ENCODE assay signal across 9 cellular contexts in the genomic region with DNA sequence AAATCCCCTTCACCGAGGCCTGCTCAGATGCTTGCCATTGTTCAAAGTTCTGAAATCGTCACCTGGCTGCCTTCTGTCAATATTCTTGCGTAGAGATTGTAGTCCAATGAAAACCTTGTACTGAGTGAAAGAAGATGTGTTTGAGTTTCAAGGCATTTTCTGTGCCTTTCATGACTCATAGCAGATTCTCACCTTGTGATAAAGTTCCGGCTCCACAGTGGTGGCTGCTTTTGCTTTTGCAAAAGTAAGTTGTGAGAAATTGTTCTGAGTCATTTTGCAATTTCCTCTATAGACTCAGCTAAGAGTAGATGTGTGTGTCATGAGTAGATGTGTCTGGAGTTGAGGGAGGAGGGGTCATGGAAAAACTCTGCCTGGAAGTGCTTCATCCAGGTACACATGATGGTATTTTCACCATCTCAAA. TPM values are rescaled to one million over a fixed set of nuclear protein-coding genes. Genes with fewer than 3 reads are reported as not detected.
DNase-seq lines count a peak whose midpoint lies in the region; ATAC-seq and TF ChIP-seq lines count a peak whose summit lies in the region.
"Had no signal": no experiment of that assay in that cellular context is flagged by ENCODE, and none has a peak within 500 bp of the region (broad histone marks: within the 10 kb centered on the region; RNA-seq: fewer than 3 reads in every experiment).

No MANE protein-coding gene starts in this region.

- no peaks in the 10 kb centered on the region for H3K4me1 ChIP-seq in lower lobe of right lung

- H3K36me3 ChIP-seq in lower lobe of right lung, result no peaks in the 10 kb centered on the region

- no peaks in the 10 kb centered on the region for H3K9me3 ChIP-seq in lower lobe of right lung

- no peak overlapping the region for H3K4me3 ChIP-seq in lower lobe of right lung

- H3K27me3 Mint-ChIP-seq in activated T-cell treated with anti-CD3 and anti-CD28 coated beads, Interleukin-2, amount 50 U/mL, for 4 hours (ENCODE audit: low read depth), result peaks cover 3% of the 10 kb centered on the region

- intact Hi-C loops in lower lobe of right lung (cut with DNase I), result no loop called here

- peaks cover 1% of the 10 kb centered on the region for H3K36me3 Mint-ChIP-seq in activated T-cell treated with anti-CD3 and anti-CD28 coated beads, Interleukin-2, amount 50 U/mL, for 4 hours (ENCODE audit: insufficient read depth)

- ATAC-seq in GM21423 (IDR thresholded peaks at IDR 0.05; ENCODE audit: unreplicated experiment) (peak; percentile 92), lower lobe of right lung (peak; percentile 32 to 54)
- ATAC-seq in activated T-cell treated with anti-CD3 and anti-CD28 coated beads, Interleukin-2, amount 50 U/mL, for 4 hours, result peak; percentile 92 to 93

- DNase-seq in Daoy (ENCODE audit: low read depth) (peak; percentile 87), HK-2 (ENCODE audit: unreplicated experiment) (peak; percentile 40), lower lobe of right lung (no peak), Ammon's horn (ENCODE audit: low spot score) (no peak), T-helper 9 cell (no peak), HuH-7 (ENCODE audit: low spot score) (no peak)
- peak; percentile 19 for DNase-seq in activated T-cell treated with anti-CD3 and anti-CD28 coated beads, Interleukin-2, amount 50 U/mL, for 4 hours

- H3K4me3 Mint-ChIP-seq in activated T-cell treated with anti-CD3 and anti-CD28 coated beads, Interleukin-2, amount 50 U/mL, for 4 hours, result peak overlapping the region; percentile 48
- H3K4me3 Mint-ChIP-seq: nephron had no signal

- H3K27me3 ChIP-seq in lower lobe of right lung (ENCODE audit: low read depth), result no peaks in the 10 kb centered on the region

- TF ChIP-seq CTCF in lower lobe of right lung (IDR thresholded peaks at IDR 0.05), result no peak

- H3K27ac ChIP-seq in lower lobe of right lung, result no peak overlapping the region

- no peaks in the 10 kb centered on the region for H3K9me3 Mint-ChIP-seq in activated T-cell treated with anti-CD3 and anti-CD28 coated beads, Interleukin-2, amount 50 U/mL, for 4 hours
- H3K9me3 Mint-ChIP-seq: nephron had no signal

- peaks cover 20% of the 10 kb centered on the region for H3K4me1 Mint-ChIP-seq in activated T-cell treated with anti-CD3 and anti-CD28 coated beads, Interleukin-2, amount 50 U/mL, for 4 hours (ENCODE audit: low read depth)
- H3K4me1 Mint-ChIP-seq: nephron had no signal

RNA-seq across cellular contexts. Expression of gene CLDN20, which starts 39.8 kb away (rescaled TPM):
- 0.54 TPM in 1 of 2 replicates, not detected in the other for total RNA-seq in Daoy (2014; rRNA removed; shearing (Covaris generic))
- not detected for total RNA-seq in activated T-cell treated with anti-CD3 and anti-CD28 coated beads, Interleukin-2, amount 50 U/mL, for 4 hours
- not detected for total RNA-seq in lower lobe of right lung

Comparison
In these comparisons a context has a peak if more than half of its experiments do, and no peak if none do; other contexts are left out.
1. DNase-seq: peak in Daoy (single experiment), HK-2 (single experiment) and activated T-cell treated with anti-CD3 and anti-CD28 coated beads, Interleukin-2, amount 50 U/mL, for 4 hours (single experiment); none in lower lobe of right lung (single experiment), Ammon's horn (single experiment), T-helper 9 cell (single experiment) and HuH-7 (single experiment).
2. Peak in every context shown above with its lines, with median percentiles within 50 percentile points of each other: ATAC-seq.